ENCODE assay signal across 10 cellular contexts in genomic region chr1:19405761-19406481, GRCh38.
DNase-seq lines count a peak whose midpoint lies in the region; ATAC-seq and TF ChIP-seq lines count a peak whose summit lies in the region.
"Had no signal": no experiment of that assay in that cellular context is flagged by ENCODE, and none has a peak within 500 bp of the region (broad histone marks: within the 10 kb centered on the region; RNA-seq: fewer than 3 reads in every experiment).

No MANE protein-coding gene starts in this region.

- no peaks in the 10 kb centered on the region for H4K20me1 ChIP-seq in mammary epithelial cell (ENCODE audit: insufficient read depth, low read length)

- no peak overlapping the region for H3K9ac ChIP-seq in mammary epithelial cell (ENCODE audit: insufficient read depth, low read length)

- H3K27me3 ChIP-seq in breast epithelium (no peaks in the 10 kb centered on the region), mammary epithelial cell (ENCODE audit: insufficient read depth, low read length) (no peaks in the 10 kb centered on the region), lower lobe of right lung (ENCODE audit: low read depth) (no peaks in the 10 kb centered on the region), aorta (ENCODE audit: control insufficient read depth in 1 of 2, insufficient read depth in 2 of 2, low read length in 1 of 2) (no peaks in the 10 kb centered on the region)

- DNase-seq in breast epithelium (ENCODE audit: low spot score in 2 of 2) (no peak), mammary epithelial cell (no peak), lower lobe of right lung (no peak), aorta (no peak), SKM-1 treated with dmso at 0.1 percent for 144 hours (lab: John Stamatoyannopoulos, UW; ENCODE audit: unreplicated experiment) (no peak), amniotic stem cell (lab: John Stamatoyannopoulos, UW) (no peak)

- intact Hi-C loops in breast epithelium (cut with DNase I; ENCODE audit: low total_unique reads), result loop anchor here (10.0 kb wide), 1 partner anchor 79 kb away; the partner anchor contains the start of gene CAPZB
- intact Hi-C loops in mammary epithelial cell (cut with micrococcal nuclease), result no loop called here
- intact Hi-C loops in lower lobe of right lung (cut with DNase I), result no loop called here
- intact Hi-C loops in aorta (cut with DNase I), result no loop called here

- 83% methylated on average over 22 of the region's 22 CpGs for WGBS in mammary epithelial cell (ENCODE audit: low coverage, missing lambda C conversion rate)
- 48 to 57% methylated on average over 22 of the region's 22 CpGs for WGBS in aorta, 2 donors

- TF ChIP-seq POLR2A in breast epithelium (IDR thresholded peaks at IDR 0.05), result no peak

- H3K4me3 ChIP-seq in breast epithelium (peak overlapping the region in 1 of 3 donors; percentile 15), mammary epithelial cell (replicated peaks in 1 of 3; ENCODE audit: insufficient read depth in 1 of 3, low read depth in 2 of 3, low read length in 3 of 3) (no peak overlapping the region), lower lobe of right lung (no peak overlapping the region), aorta (ENCODE audit: low read length in 2 of 2) (no peak overlapping the region)

- H3K36me3 ChIP-seq in breast epithelium (no peaks in the 10 kb centered on the region), mammary epithelial cell (ENCODE audit: insufficient read depth, low read length) (peaks cover 7% of the 10 kb centered on the region), lower lobe of right lung (peaks cover 28% of the 10 kb centered on the region), aorta (ENCODE audit: control insufficient read depth in 1 of 2, insufficient read depth in 2 of 2, low read length in 1 of 2) (no peaks in the 10 kb centered on the region)

- H3K9me3 ChIP-seq in breast epithelium (no peaks in the 10 kb centered on the region), mammary epithelial cell (replicated peaks; ENCODE audit: insufficient read depth, low read length) (no peaks in the 10 kb centered on the region), lower lobe of right lung (no peaks in the 10 kb centered on the region), aorta (ENCODE audit: control insufficient read depth, low read length) (no peaks in the 10 kb centered on the region)

- no peak for TF ChIP-seq CTCF in breast epithelium (IDR thresholded peaks at IDR 0.05)
- no peak for TF ChIP-seq CTCF in mammary epithelial cell (conservative IDR thresholded peaks at IDR 0.05 in 1 of 2, IDR thresholded peaks at IDR 0.05 in 1 of 2; ENCODE audit: extremely low read depth in 1 of 2, insufficient read depth in 1 of 2, low read depth in 1 of 2, low read length in 2 of 2)
- TF ChIP-seq CTCF in lower lobe of right lung (IDR thresholded peaks at IDR 0.05), result no peak

- no TSS peak for BruUV-seq in mammary epithelial cell (replicated peaks; lab: Mats Ljungman, UMichigan)

- in situ Hi-C loops in mammary epithelial cell (cut with MboI; ENCODE audit: low sequenced_read_pairs in 2 of 2), result no loop called here

- H3K4me1 ChIP-seq in breast epithelium (peaks cover 0 to 7% of the 10 kb centered on the region in 2 donors), mammary epithelial cell (ENCODE audit: insufficient read depth, low read length) (no peaks in the 10 kb centered on the region), lower lobe of right lung (peaks cover 81% of the 10 kb centered on the region), aorta (ENCODE audit: control insufficient read depth in 1 of 2, insufficient read depth in 2 of 2, low read length in 2 of 2) (peaks cover 0 to 6% of the 10 kb centered on the region in 2 donors)

- no peaks in the 10 kb centered on the region for H3K9me3 Mint-ChIP-seq in activated naive CD8-positive, alpha-beta T cell (ENCODE audit: low read depth)
- H3K9me3 Mint-ChIP-seq: dendritic cell treated with granulocyte-macrophage colony-stimulating factor and Interleukin-4, amounts not matched to agents 40 ng/mL and 50 ng/mL, for 4 days had no signal

- H3K36me3 Mint-ChIP-seq in activated naive CD8-positive, alpha-beta T cell, result no peaks in the 10 kb centered on the region

- no peaks in the 10 kb centered on the region for H3K27me3 Mint-ChIP-seq in activated naive CD8-positive, alpha-beta T cell
- H3K27me3 Mint-ChIP-seq: B cell; dendritic cell treated with granulocyte-macrophage colony-stimulating factor and Interleukin-4, amounts not matched to agents 40 ng/mL and 50 ng/mL, for 4 days had no signal

- peak overlapping the region; percentile 36 to 48 for H3K27ac ChIP-seq in breast epithelium
- H3K27ac ChIP-seq in mammary epithelial cell (ENCODE audit: insufficient read depth, low read depth, low read length), result no peak overlapping the region
- H3K27ac ChIP-seq in lower lobe of right lung, result peak overlapping the region; percentile 34
- H3K27ac ChIP-seq in aorta (ENCODE audit: low read depth in 1 of 2, low read length in 2 of 2), result no peak overlapping the region

- H3K4me3 Mint-ChIP-seq in activated naive CD8-positive, alpha-beta T cell, result peak overlapping the region; percentile 2
- H3K4me3 Mint-ChIP-seq: B cell; dendritic cell treated with granulocyte-macrophage colony-stimulating factor and Interleukin-4, amounts not matched to agents 40 ng/mL and 50 ng/mL, for 4 days had no signal

- H3K79me2 ChIP-seq in mammary epithelial cell (ENCODE audit: insufficient read depth, low read length), result peaks cover 94% of the 10 kb centered on the region

- peak overlapping the region; percentile 77 for H3K27ac Mint-ChIP-seq in activated naive CD8-positive, alpha-beta T cell
- H3K27ac Mint-ChIP-seq: B cell; dendritic cell treated with granulocyte-macrophage colony-stimulating factor and Interleukin-4, amounts not matched to agents 40 ng/mL and 50 ng/mL, for 4 days had no signal

- dilution Hi-C loops in mammary epithelial cell (cut with HindIII; ENCODE audit: low sequenced_read_pairs), result loop anchor here (5.0 kb wide), 1 partner anchor 76 kb away; no protein-coding TSS in a partner anchor

- CTCF ChIA-PET in mammary epithelial cell (lab: Charles Lee; ENCODE audit: low non-redundant PET), result interaction anchor here (1.0 kb wide), 1 partner anchor 22 kb away, joined by 3 read pairs; no protein-coding TSS in a partner anchor

- H3K4me2 ChIP-seq in mammary epithelial cell (ENCODE audit: insufficient read depth, low read depth, low read length), result no peak overlapping the region

- H3K4me1 Mint-ChIP-seq in activated naive CD8-positive, alpha-beta T cell (ENCODE audit: low read depth), result peaks cover 84% of the 10 kb centered on the region

- ATAC-seq in lower lobe of right lung (peak in 1 of 2 donors; percentile 24), aorta (ENCODE audit: low FRiP score) (peak; percentile 42), GM19452 (IDR thresholded peaks at IDR 0.05; ENCODE audit: unreplicated experiment) (no peak)

- H2AFZ ChIP-seq in mammary epithelial cell (ENCODE audit: low read depth, low read length), result no peak overlapping the region

Comparison
In these comparisons a context has a peak if more than half of its experiments do, and no peak if none do; other contexts are left out.
1. H3K27ac ChIP-seq: peak in breast epithelium (2 of 2) and lower lobe of right lung (single experiment); none in mammary epithelial cell (single experiment) and aorta (0 of 2).